17 cellular contexts compared by ENCODE assay signal in the genomic region with DNA sequence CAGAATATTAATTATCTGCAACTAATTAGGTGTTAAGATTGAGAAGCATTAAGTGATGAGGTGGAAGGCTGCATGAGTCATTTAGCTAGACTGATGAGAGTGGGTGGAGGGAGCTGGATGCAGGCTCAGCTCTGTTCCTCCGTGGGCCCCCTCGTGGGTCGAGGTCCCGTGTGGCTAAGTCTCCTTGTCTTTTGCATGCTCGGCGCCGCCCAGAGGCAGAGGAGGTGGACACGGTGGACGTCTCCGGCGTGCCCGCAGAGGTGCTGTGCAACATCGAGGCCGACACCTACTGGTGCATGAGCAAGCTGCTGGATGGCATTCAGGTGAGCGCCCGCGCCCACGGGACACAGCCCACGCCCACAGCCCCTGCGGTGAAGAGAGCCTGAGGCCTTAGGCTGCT.
"Had no signal": no experiment of that assay in that cellular context is flagged by ENCODE, and none has a peak within 500 bp of the region (broad histone marks: within the 10 kb centered on the region; RNA-seq: fewer than 3 reads in every experiment).

No MANE protein-coding gene starts in this region.

- H3K9me3 ChIP-seq: left ventricle myocardium inferior, neutrophil, upper lobe of left lung, vagina had no signal

- H3K4me1 ChIP-seq: foreskin keratinocyte had no signal

- H3K9me3 Mint-ChIP-seq: immature natural killer cell, naive B cell, nephron progenitor cell had no signal

- H3K4me3 ChIP-seq: left ventricle myocardium inferior, lung, upper lobe of left lung, vagina had no signal

- H3K27ac Mint-ChIP-seq: dendritic cell treated with granulocyte-macrophage colony-stimulating factor and Interleukin-4, amounts not matched to agents 40 ng/mL and 50 ng/mL, for 4 days; naive B cell; nephron progenitor cell had no signal

- H3K27me3 Mint-ChIP-seq: dendritic cell treated with granulocyte-macrophage colony-stimulating factor and Interleukin-4, amounts not matched to agents 40 ng/mL and 50 ng/mL, for 4 days; naive B cell had no signal

- H3K4me3 Mint-ChIP-seq: dendritic cell treated with granulocyte-macrophage colony-stimulating factor and Interleukin-4, amounts not matched to agents 40 ng/mL and 50 ng/mL, for 4 days; naive B cell; nephron progenitor cell had no signal

- DNase-seq: erythroblast; foreskin keratinocyte; immature natural killer cell; left cardiac atrium; left ventricle myocardium inferior; mesenchymal stem cell; naive B cell; nephron progenitor cell; small intestine; stimulated activated CD4-positive, alpha-beta T cell treated with anti-CD3 and anti-CD28 coated beads, Interleukin-12 subunit alpha, Interleukin-12 subunit beta, amount 100 ng/mL, for 4 hours; stimulated activated naive CD4-positive, alpha-beta T cell had no signal

- H3K27me3 ChIP-seq: foreskin keratinocyte, neutrophil, upper lobe of left lung, vagina had no signal

- FAIRE-seq: keratinocyte, small intestine had no signal

- H3K36me3 ChIP-seq: vagina had no signal

- H3K27ac ChIP-seq: foreskin keratinocyte, left ventricle myocardium inferior, neutrophil, upper lobe of left lung, vagina had no signal

- ATAC-seq: left cardiac atrium had no signal
